ENCODE assay signal across 1 cellular context in genomic region chr9:95070549-95071021, GRCh38.
TF ChIP-seq lines count a peak whose summit lies in the region.

No MANE protein-coding gene starts in this region.

TF ChIP-seq in HepG2, 621 proteins besides CTCF, POLR2A, EP300 and RAD21 (continued from another document and continues in another):
- TF ChIP-seq POGZ (CRISPR knock-in tag; IDR thresholded peaks at IDR 0.05) = peak; percentile 79
- TF ChIP-seq NFYC (CRISPR knock-in tag; IDR thresholded peaks at IDR 0.05) = no peak
- TF ChIP-seq ZBTB4 (CRISPR knock-in tag; IDR thresholded peaks at IDR 0.05; ENCODE audit: borderline replicate concordance) = peak; percentile 88; the same call in 1 of the 2 replicates
- no peak for TF ChIP-seq STAT5B (CRISPR knock-in tag; IDR thresholded peaks at IDR 0.05)
- TF ChIP-seq BORCS8-MEF2B (CRISPR knock-in tag; IDR thresholded peaks at IDR 0.05) = no peak; the same call in 1 of the 2 replicates
- no peak for TF ChIP-seq RBM22 (optimal IDR thresholded peaks at IDR 0.05; ENCODE audit: low read length)
- TF ChIP-seq LCORL (IDR thresholded peaks at IDR 0.05) = no peak
- peak; percentile 71 for TF ChIP-seq LCORL (CRISPR knock-in tag; IDR thresholded peaks at IDR 0.05)
- TF ChIP-seq PLRG1 (conservative IDR thresholded peaks at IDR 0.05) = no peak
- no peak for TF ChIP-seq ZNF580 (CRISPR knock-in tag; IDR thresholded peaks at IDR 0.05; ENCODE audit: borderline replicate concordance, low read depth)
- no peak for TF ChIP-seq SP2 (CRISPR knock-in tag; IDR thresholded peaks at IDR 0.05)
- no peak for TF ChIP-seq MTF1 (CRISPR knock-in tag; IDR thresholded peaks at IDR 0.05)
- TF ChIP-seq ZNF121 (CRISPR knock-in tag; IDR thresholded peaks at IDR 0.05) = peak; percentile 51; the same call in 1 of the 2 replicates
- no peak for TF ChIP-seq ZNF816 (CRISPR knock-in tag; IDR thresholded peaks at IDR 0.05; ENCODE audit: borderline replicate concordance)
- no peak for TF ChIP-seq ZNF747 (CRISPR knock-in tag; IDR thresholded peaks at IDR 0.05; ENCODE audit: borderline replicate concordance)
- TF ChIP-seq MAX (IDR thresholded peaks at IDR 0.05) = no peak
- TF ChIP-seq TMF1 (CRISPR knock-in tag; IDR thresholded peaks at IDR 0.05; ENCODE audit: low read depth) = no peak
- no peak for TF ChIP-seq SP1 (IDR thresholded peaks at IDR 0.05)
- no peak for TF ChIP-seq SP1 (CRISPR knock-in tag; IDR thresholded peaks at IDR 0.05)
- TF ChIP-seq ZNF772 (CRISPR knock-in tag; IDR thresholded peaks at IDR 0.05) = 0 out of 2 replicates have a peak, but pooled peaks have one; percentile 30
- no peak for TF ChIP-seq ZNF235 (CRISPR knock-in tag; IDR thresholded peaks at IDR 0.05; ENCODE audit: borderline replicate concordance)
- no peak for TF ChIP-seq ELF4 (CRISPR knock-in tag; IDR thresholded peaks at IDR 0.05; ENCODE audit: borderline replicate concordance)
- TF ChIP-seq HMGA1 (CRISPR knock-in tag; conservative IDR thresholded peaks at IDR 0.05) = no peak
- TF ChIP-seq GPN1 (CRISPR knock-in tag; IDR thresholded peaks at IDR 0.05; ENCODE audit: borderline replicate concordance) = no peak
- TF ChIP-seq ZNF251 (CRISPR knock-in tag; IDR thresholded peaks at IDR 0.05) = no peak
- TF ChIP-seq ZNF768 (CRISPR knock-in tag; IDR thresholded peaks at IDR 0.05) = no peak
- TF ChIP-seq TGIF2 (CRISPR knock-in tag; IDR thresholded peaks at IDR 0.05) = no peak
- no peak for TF ChIP-seq PREB (CRISPR knock-in tag; IDR thresholded peaks at IDR 0.05)
- TF ChIP-seq KLF9 (CRISPR knock-in tag; IDR thresholded peaks at IDR 0.05; ENCODE audit: low read depth) = no peak
- TF ChIP-seq ZNF382 (CRISPR knock-in tag; IDR thresholded peaks at IDR 0.05; ENCODE audit: borderline replicate concordance) = no peak
- TF ChIP-seq NFIC (IDR thresholded peaks at IDR 0.05; ENCODE audit: low read length) = no peak
- no peak for TF ChIP-seq AFF4 (CRISPR knock-in tag; IDR thresholded peaks at IDR 0.05)
- TF ChIP-seq RFX3 (CRISPR knock-in tag; IDR thresholded peaks at IDR 0.05) = no peak
- no peak for TF ChIP-seq WIZ (CRISPR knock-in tag; IDR thresholded peaks at IDR 0.05)
- TF ChIP-seq FOXJ3 (CRISPR knock-in tag; IDR thresholded peaks at IDR 0.05; ENCODE audit: borderline replicate concordance) = peak; percentile 49; the same call in 1 of the 2 replicates
- TF ChIP-seq ZNF782 (CRISPR knock-in tag; IDR thresholded peaks at IDR 0.05; ENCODE audit: borderline replicate concordance) = no peak
- TF ChIP-seq ZBTB14 (CRISPR knock-in tag; IDR thresholded peaks at IDR 0.05) = no peak
- peak; percentile 69 for TF ChIP-seq HNF4A (CRISPR knock-in tag; IDR thresholded peaks at IDR 0.05)
- TF ChIP-seq DZIP1 (CRISPR knock-in tag; IDR thresholded peaks at IDR 0.05) = no peak
- TF ChIP-seq RXRB (CRISPR knock-in tag; IDR thresholded peaks at IDR 0.05; ENCODE audit: borderline replicate concordance) = 0 out of 2 replicates have a peak, but pooled peaks have one; percentile 9
- TF ChIP-seq PCBP2 (optimal IDR thresholded peaks at IDR 0.05; ENCODE audit: low read depth, low read length, poor library complexity, severe bottlenecking) = no peak
- no peak for TF ChIP-seq ZNF260 (CRISPR knock-in tag; IDR thresholded peaks at IDR 0.05; ENCODE audit: borderline replicate concordance, low read depth)
- peak; percentile 77 for TF ChIP-seq UBTF (CRISPR knock-in tag; IDR thresholded peaks at IDR 0.05)
- TF ChIP-seq EED (CRISPR knock-in tag; IDR thresholded peaks at IDR 0.05) = no peak
- TF ChIP-seq DNMT3B (CRISPR knock-in tag; conservative IDR thresholded peaks at IDR 0.05) = no peak
- no peak for TF ChIP-seq ZNF501 (CRISPR knock-in tag; IDR thresholded peaks at IDR 0.05)
- no peak for TF ChIP-seq TCF7L2 (IDR thresholded peaks at IDR 0.05; ENCODE audit: low read depth, low read length)
- TF ChIP-seq ATF3 (CRISPR knock-in tag; IDR thresholded peaks at IDR 0.05) = no peak
- no peak for TF ChIP-seq POLR2G (IDR thresholded peaks at IDR 0.05; ENCODE audit: low read depth, low read length)
- 0 out of 2 replicates have a peak, but pooled peaks have one; percentile 45 for TF ChIP-seq FOXC1 (CRISPR knock-in tag; IDR thresholded peaks at IDR 0.05; ENCODE audit: borderline replicate concordance)
- TF ChIP-seq ZNF652 (CRISPR knock-in tag; IDR thresholded peaks at IDR 0.05; ENCODE audit: borderline replicate concordance, low read depth) = no peak
- TF ChIP-seq SMARCC2 (IDR thresholded peaks at IDR 0.05) = no peak
- TF ChIP-seq PRPF4 (IDR thresholded peaks at IDR 0.05; ENCODE audit: low read depth, low read length, poor library complexity, severe bottlenecking) = no peak
- TF ChIP-seq CHD2 (IDR thresholded peaks at IDR 0.05; ENCODE audit: low read depth, low read length) = no peak
- no peak for TF ChIP-seq ZNF704 (CRISPR knock-in tag; IDR thresholded peaks at IDR 0.05; ENCODE audit: borderline replicate concordance)
- TF ChIP-seq ZC3H13 (CRISPR knock-in tag; IDR thresholded peaks at IDR 0.05) = no peak
